ENCODE assay signal across 8 cellular contexts in genomic region chr20:47336013-47336754, GRCh38. TPM values are rescaled to one million over a fixed set of nuclear protein-coding genes. Genes with fewer than 3 reads are reported as not detected.
A peak's percentile ranks its signal among the peaks of the same experiment; 100 is the strongest.
DNase-seq lines count a peak whose midpoint lies in the region; ATAC-seq and TF ChIP-seq lines count a peak whose summit lies in the region.

No MANE protein-coding gene starts in this region.

- DNase-seq in CD4-positive, alpha-beta memory T cell = no peak
- DNase-seq in amniotic epithelial cell (ENCODE audit: low read depth) (peak; percentile 96), left ventricle myocardium superior (peak; percentile 44), psoas muscle (peak; percentile 71 to 81), NCI-H1417 (lab: John Stamatoyannopoulos, UW) (no peak), dermis blood vessel endothelial cell (no peak), NCI-H146 treated with DMSO at 0.1 percent for 48 hours (lab: John Stamatoyannopoulos, UW; ENCODE audit: unreplicated experiment) (no peak)
- no peak for DNase-seq in stimulated activated naive CD8-positive, alpha-beta T cell treated with anti-CD3 and anti-CD28 coated beads, Interleukin-15, amount 100 ng/mL, for 72 hours

- CTCF ChIA-PET in CD4-positive, alpha-beta memory T cell (lab: Charles Lee; ENCODE audit: partially characterized antibody) = no interaction called here

- H3K36me3 ChIP-seq in CD4-positive, alpha-beta memory T cell (ENCODE audit: insufficient read depth, low read length) = peaks cover 19% of the 10 kb centered on the region
- peaks cover 0 to 10% of the 10 kb centered on the region in 2 donors for H3K36me3 ChIP-seq in psoas muscle (ENCODE audit: insufficient read depth in 1 of 2, low read depth in 1 of 2)

- H3K36me3 Mint-ChIP-seq in CD4-positive, alpha-beta memory T cell = peaks cover 39 to 64% of the 10 kb centered on the region in 2 donors

- H3K27me3 Mint-ChIP-seq in CD4-positive, alpha-beta memory T cell = no peaks in the 10 kb centered on the region
- no peaks in the 10 kb centered on the region for H3K27me3 Mint-ChIP-seq in stimulated activated naive CD8-positive, alpha-beta T cell treated with anti-CD3 and anti-CD28 coated beads, Interleukin-15, amount 100 ng/mL, for 72 hours

- ATAC-seq in left ventricle myocardium superior (peak; percentile 54), psoas muscle (peak; percentile 76 to 82 (median 80))
- ATAC-seq in stimulated activated naive CD8-positive, alpha-beta T cell treated with anti-CD3 and anti-CD28 coated beads, Interleukin-15, amount 100 ng/mL, for 72 hours = no peak

- no peaks in the 10 kb centered on the region for H3K9me3 Mint-ChIP-seq in CD4-positive, alpha-beta memory T cell
- no peaks in the 10 kb centered on the region for H3K9me3 Mint-ChIP-seq in stimulated activated naive CD8-positive, alpha-beta T cell treated with anti-CD3 and anti-CD28 coated beads, Interleukin-15, amount 100 ng/mL, for 72 hours

- POLR2A ChIA-PET in CD4-positive, alpha-beta memory T cell (lab: Charles Lee; ENCODE audit: partially characterized antibody) = interaction anchor here (1.0 kb wide), 1 partner anchor 20 kb away, joined by 4 read pairs; the partner anchor contains the start of gene ZMYND8

- intact Hi-C loops in CD4-positive, alpha-beta memory T cell (cut with micrococcal nuclease) = no loop called here
- intact Hi-C loops in left ventricle myocardium superior (cut with micrococcal nuclease) = no loop called here
- intact Hi-C loops in psoas muscle (cut with DNase I) = no loop called here

- WGBS in psoas muscle, 3 donors = 40 to 63% (median 42%) methylated on average over 19 of the region's 19 CpGs

- H3K4me3 ChIP-seq in CD4-positive, alpha-beta memory T cell (ENCODE audit: low read length in 2 of 2) = no peak overlapping the region
- H3K4me3 ChIP-seq in psoas muscle = peak overlapping the region; percentile 23

- peaks cover 30 to 67% (median 47%) of the 10 kb centered on the region in 4 donors for H3K4me1 Mint-ChIP-seq in CD4-positive, alpha-beta memory T cell
- H3K4me1 Mint-ChIP-seq in stimulated activated naive CD8-positive, alpha-beta T cell treated with anti-CD3 and anti-CD28 coated beads, Interleukin-15, amount 100 ng/mL, for 72 hours = peaks cover 77% of the 10 kb centered on the region

- peak overlapping the region in 4 of 7 donors; percentile 9 to 80 (median 42) for H3K27ac Mint-ChIP-seq in CD4-positive, alpha-beta memory T cell
- no peak overlapping the region for H3K27ac Mint-ChIP-seq in stimulated activated naive CD8-positive, alpha-beta T cell treated with anti-CD3 and anti-CD28 coated beads, Interleukin-15, amount 100 ng/mL, for 72 hours

- H3K4me1 ChIP-seq in CD4-positive, alpha-beta memory T cell (ENCODE audit: insufficient read depth, low read length) = peaks cover 22% of the 10 kb centered on the region
- peaks cover 41% of the 10 kb centered on the region for H3K4me1 ChIP-seq in psoas muscle

- no peaks in the 10 kb centered on the region for H3K9me3 ChIP-seq in CD4-positive, alpha-beta memory T cell (ENCODE audit: control insufficient read depth in 1 of 2, low read length in 2 of 2)
- no peaks in the 10 kb centered on the region for H3K9me3 ChIP-seq in psoas muscle

- H3K27ac ChIP-seq in CD4-positive, alpha-beta memory T cell (ENCODE audit: low read depth, low read length) = no peak overlapping the region
- peak overlapping the region; percentile 68 for H3K27ac ChIP-seq in psoas muscle

- TF ChIP-seq CTCF in psoas muscle (IDR thresholded peaks at IDR 0.05) = no peak

- H3K27me3 ChIP-seq in CD4-positive, alpha-beta memory T cell (ENCODE audit: insufficient read depth, low read length) = no peaks in the 10 kb centered on the region
- no peaks in the 10 kb centered on the region for H3K27me3 ChIP-seq in psoas muscle (ENCODE audit: insufficient read depth in 3 of 3, low read length in 2 of 3)

- no peak overlapping the region for H3K4me3 Mint-ChIP-seq in CD4-positive, alpha-beta memory T cell
- no peak overlapping the region for H3K4me3 Mint-ChIP-seq in stimulated activated naive CD8-positive, alpha-beta T cell treated with anti-CD3 and anti-CD28 coated beads, Interleukin-15, amount 100 ng/mL, for 72 hours

RNA-seq across cellular contexts. Expression of gene ZMYND8, which starts 20.3 kb away (rescaled TPM):
- 10 to 100 TPM; 47.7 to 48.5 TPM for total RNA-seq in CD4-positive, alpha-beta memory T cell
- 10 to 100 TPM in 1 of 2 donors, 1 to 10 TPM in 1; 3.5 to 20.1 TPM for polyA plus RNA-seq in CD4-positive, alpha-beta memory T cell
- total RNA-seq in left ventricle myocardium superior = 40.1 TPM
- total RNA-seq in psoas muscle = 10 to 100 TPM; 17.7 to 42.9 (median 22.4) TPM
- 1 to 10 TPM; 4.7 to 9.5 (median 8.2) TPM for polyA plus RNA-seq in psoas muscle
- 35.9 and 59.4 TPM in 2 replicates for total RNA-seq in dermis blood vessel endothelial cell

Comparison
In these comparisons a context has a peak if more than half of its experiments do, and no peak if none do; other contexts are left out.
1. DNase-seq: peak in amniotic epithelial cell (single experiment), left ventricle myocardium superior (single experiment) and psoas muscle (2 of 2); none in CD4-positive, alpha-beta memory T cell (0 of 5), NCI-H1417 (0 of 3), dermis blood vessel endothelial cell (single experiment), stimulated activated naive CD8-positive, alpha-beta T cell treated with anti-CD3 and anti-CD28 coated beads, Interleukin-15, amount 100 ng/mL, for 72 hours (0 of 2) and NCI-H146 treated with DMSO at 0.1 percent for 48 hours (single experiment).
2. H3K27ac Mint-ChIP-seq: peak in CD4-positive, alpha-beta memory T cell (4 of 7); none in stimulated activated naive CD8-positive, alpha-beta T cell treated with anti-CD3 and anti-CD28 coated beads, Interleukin-15, amount 100 ng/mL, for 72 hours (0 of 2).